Comparison of ENCODE assay signal across 16 cellular contexts in the genomic region with DNA sequence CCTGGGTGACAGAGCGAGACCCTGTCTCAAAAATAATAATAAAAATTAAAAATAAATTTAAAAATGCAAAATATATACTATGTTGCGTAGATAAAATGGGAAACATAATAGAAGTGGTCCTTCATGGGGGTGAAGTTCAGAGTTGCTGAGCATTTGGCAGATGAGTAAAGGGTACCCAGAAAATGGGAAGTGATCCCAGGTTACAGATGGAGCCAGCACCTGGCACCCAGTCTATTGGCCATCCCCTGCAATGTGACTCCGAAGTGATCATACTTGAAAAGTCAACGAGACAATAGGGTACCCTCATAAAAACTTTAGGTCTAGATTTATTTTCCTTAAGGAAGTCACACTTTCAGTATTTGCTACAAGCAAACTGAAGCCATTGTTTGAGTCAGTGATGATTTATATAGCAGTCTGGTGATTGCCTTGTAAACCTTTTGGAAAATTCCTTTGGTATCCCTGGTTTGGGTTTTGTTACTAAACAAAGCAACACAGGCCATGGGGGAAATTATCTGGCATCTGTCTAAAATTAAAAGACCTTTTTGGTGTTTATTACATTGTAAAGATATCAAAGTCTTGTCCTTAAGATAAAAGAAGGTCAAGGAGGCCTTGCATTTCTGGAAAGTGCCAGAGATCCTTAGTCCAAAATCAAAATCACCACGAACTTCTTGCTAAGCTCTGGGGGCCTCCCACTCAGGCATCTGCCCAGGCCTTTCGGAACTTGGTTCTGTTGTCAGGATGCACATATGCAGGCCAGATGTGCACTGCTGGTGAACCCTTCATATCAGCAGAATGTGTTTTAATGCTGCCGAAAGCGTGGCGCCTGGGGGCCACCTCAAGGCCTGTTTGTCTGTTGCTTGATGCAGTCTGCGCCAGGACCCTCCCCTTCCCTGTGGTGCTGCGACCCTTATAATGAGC. TPM values are rescaled to one million over a fixed set of nuclear protein-coding genes. Genes with fewer than 3 reads are reported as not detected.
DNase-seq lines count a peak whose midpoint lies in the region; ATAC-seq and TF ChIP-seq lines count a peak whose summit lies in the region.
"Had no signal": no experiment of that assay in that cellular context is flagged by ENCODE, and none has a peak within 500 bp of the region (broad histone marks: within the 10 kb centered on the region; RNA-seq: fewer than 3 reads in every experiment).

No MANE protein-coding gene starts in this region.

- H3K36me3 ChIP-seq in BE2C: peaks cover 30% of the 10 kb centered on the region
- H3K36me3 ChIP-seq in ovary: no peaks in the 10 kb centered on the region

- H3K9me3 ChIP-seq in BE2C (no peaks in the 10 kb centered on the region), ovary (no peaks in the 10 kb centered on the region)
- H3K9me3 ChIP-seq: neutrophil had no signal

- peaks cover 20 to 44% of the 10 kb centered on the region in 2 donors for H3K4me1 Mint-ChIP-seq in stimulated activated naive B cell treated with anti-CD40 and anti-IgM and Interleukin-4, amounts not matched to agents 10 μg/mL and 1 μg/mL and 100 μg/mL, for 72 hours

- no peak for TF ChIP-seq CTCF in BE2C (IDR thresholded peaks at IDR 0.05; ENCODE audit: low read depth, low read length)
- TF ChIP-seq CTCF in fibroblast of pulmonary artery (IDR thresholded peaks at IDR 0.05; ENCODE audit: low read length, missing control alignments): no peak
- no peak for TF ChIP-seq CTCF in ovary (IDR thresholded peaks at IDR 0.05)

- H3K4me3 Mint-ChIP-seq in stimulated activated naive B cell treated with anti-CD40 and anti-IgM and Interleukin-4, amounts not matched to agents 10 μg/mL and 1 μg/mL and 100 μg/mL, for 72 hours: no peak overlapping the region
- H3K4me3 Mint-ChIP-seq: activated CD4-positive, alpha-beta T cell treated with anti-CD3 and anti-CD28 coated beads for 36 hours; activated T-helper 1 cell treated with anti-CD3 and anti-CD28 coated beads, Interleukin-12 subunit alpha, Interleukin-12 subunit beta, Interleukin-2, Interleukin-4 antibody, amounts not matched to agents 30 ng/mL and 10 ng/mL and 1 ng/mL, durations not matched to agents 14 hours and 24 hours and 36 hours; CD8-positive, alpha-beta T cell had no signal

- H3K36me3 Mint-ChIP-seq in stimulated activated naive B cell treated with anti-CD40 and anti-IgM and Interleukin-4, amounts not matched to agents 10 μg/mL and 1 μg/mL and 100 μg/mL, for 72 hours: peaks cover 21 to 38% of the 10 kb centered on the region in 2 donors

- 20 to 27% (median 23%) methylated on average over 11 of the region's 11 CpGs for WGBS in ovary, 3 donors

- no peaks in the 10 kb centered on the region for H3K27me3 Mint-ChIP-seq in stimulated activated naive B cell treated with anti-CD40 and anti-IgM and Interleukin-4, amounts not matched to agents 10 μg/mL and 1 μg/mL and 100 μg/mL, for 72 hours
- H3K27me3 Mint-ChIP-seq: activated CD4-positive, alpha-beta T cell treated with anti-CD3 and anti-CD28 coated beads for 36 hours had no signal

- H3K27me3 ChIP-seq in BE2C (no peaks in the 10 kb centered on the region), ovary (no peaks in the 10 kb centered on the region)
- H3K27me3 ChIP-seq: foreskin keratinocyte, neutrophil had no signal

- no peak for TF ChIP-seq POLR2A in ovary (IDR thresholded peaks at IDR 0.05)

- H3K27ac Mint-ChIP-seq in stimulated activated naive B cell treated with anti-CD40 and anti-IgM and Interleukin-4, amounts not matched to agents 10 μg/mL and 1 μg/mL and 100 μg/mL, for 72 hours: no peak overlapping the region
- H3K27ac Mint-ChIP-seq: activated CD4-positive, alpha-beta T cell treated with anti-CD3 and anti-CD28 coated beads for 36 hours; activated T-helper 1 cell treated with anti-CD3 and anti-CD28 coated beads, Interleukin-12 subunit alpha, Interleukin-12 subunit beta, Interleukin-2, Interleukin-4 antibody, amounts not matched to agents 30 ng/mL and 10 ng/mL and 1 ng/mL, durations not matched to agents 14 hours and 24 hours and 36 hours had no signal

- intact Hi-C loops in ovary (cut with DNase I): no loop called here

- no peaks in the 10 kb centered on the region for H3K9me3 Mint-ChIP-seq in stimulated activated naive B cell treated with anti-CD40 and anti-IgM and Interleukin-4, amounts not matched to agents 10 μg/mL and 1 μg/mL and 100 μg/mL, for 72 hours
- H3K9me3 Mint-ChIP-seq: activated T-helper 1 cell treated with anti-CD3 and anti-CD28 coated beads, Interleukin-12 subunit alpha, Interleukin-12 subunit beta, Interleukin-2, Interleukin-4 antibody, amounts not matched to agents 30 ng/mL and 10 ng/mL and 1 ng/mL, durations not matched to agents 14 hours and 24 hours and 36 hours; CD8-positive, alpha-beta T cell had no signal

- peak; percentile 53 for DNase-seq in BE2C
- DNase-seq in RPMI7951 (ENCODE audit: low read depth): peak; percentile 87
- DNase-seq in fibroblast of pulmonary artery (ENCODE audit: low read depth): peak; percentile 39
- peak; percentile 65 to 81 (median 72) for DNase-seq in ovary
- no peak for DNase-seq in stimulated activated naive B cell treated with anti-CD40 and anti-IgM and Interleukin-4, amounts not matched to agents 10 μg/mL and 1 μg/mL and 100 μg/mL, for 72 hours
- no peak for DNase-seq in NCI-H146 (lab: John Stamatoyannopoulos, UW)
- DNase-seq in iPS-NIHi7 (ENCODE audit: extremely low spot score): no peak
- no peak for DNase-seq in NCI-H510A (lab: John Stamatoyannopoulos, UW)
- DNase-seq: activated CD4-positive, alpha-beta T cell treated with anti-CD3 and anti-CD28 coated beads for 36 hours; CD8-positive, alpha-beta T cell; foreskin keratinocyte; NCI-H1417; stimulated activated CD8-positive, alpha-beta memory T cell treated with anti-CD3 and anti-CD28 coated beads, Interleukin-4, amount 100 ng/mL, for 48 hours had no signal

- peak overlapping the region; percentile 3 to 63 for H3K27ac ChIP-seq in ovary
- H3K27ac ChIP-seq: foreskin keratinocyte, neutrophil had no signal

- peaks cover 14% of the 10 kb centered on the region for H3K4me1 ChIP-seq in BE2C
- peaks cover 40% of the 10 kb centered on the region for H3K4me1 ChIP-seq in ovary (ENCODE audit: insufficient read depth)
- H3K4me1 ChIP-seq: foreskin keratinocyte had no signal

- no peak overlapping the region for H3K4me3 ChIP-seq in BE2C (ENCODE audit: low read depth, low read length)
- H3K4me3 ChIP-seq in fibroblast of pulmonary artery (replicated peaks; ENCODE audit: low read depth, low read length): no peak overlapping the region
- no peak overlapping the region for H3K4me3 ChIP-seq in ovary

- TF ChIP-seq EP300 in ovary (IDR thresholded peaks at IDR 0.05): no peak

- no peak for ATAC-seq in stimulated activated naive B cell treated with anti-CD40 and anti-IgM and Interleukin-4, amounts not matched to agents 10 μg/mL and 1 μg/mL and 100 μg/mL, for 72 hours (replicated peaks)
- ATAC-seq: activated CD4-positive, alpha-beta T cell treated with anti-CD3 and anti-CD28 coated beads for 36 hours; CD8-positive, alpha-beta T cell; foreskin keratinocyte; HepG2 had no signal

RNA-seq across cellular contexts. Expression of gene SMARCB1, which starts 4.3 kb away (rescaled TPM):
- 526 TPM for polyA plus RNA-seq in BE2C (2012; ENCODE audit: insufficient read depth, insufficient read length, low read depth)
- total RNA-seq in RPMI7951 (2014; rRNA removed; shearing (Covaris generic)): 72.3 and 77.3 TPM in 2 replicates
- total RNA-seq in ovary: 100 to 1,000 TPM in 1 of 7 donors, 10 to 100 TPM in 6; 47.1 to 107 (median 87.3) TPM
- polyA plus RNA-seq in ovary: 10 to 100 TPM; 75.4 to 87.0 TPM

RNA-seq across cellular contexts. Expression of gene MMP11, which starts 18.4 kb away (rescaled TPM):
- polyA plus RNA-seq in BE2C (2012; ENCODE audit: insufficient read depth, insufficient read length, low read depth): 9.5 TPM
- 52.3 and 55.0 TPM in 2 replicates for total RNA-seq in RPMI7951 (2014; rRNA removed; shearing (Covaris generic))
- 10 to 100 TPM in 4 of 7 donors, 1 to 10 TPM in 3; 1.4 to 59.7 (median 12.1) TPM for total RNA-seq in ovary
- 10 to 100 TPM in 1 of 2 donors, 1 to 10 TPM in 1; 1.4 to 11.4 TPM for polyA plus RNA-seq in ovary

RNA-seq across cellular contexts. Expression of gene CHCHD10, which starts 23.3 kb away (rescaled TPM):
- 349 TPM for polyA plus RNA-seq in BE2C (2012; ENCODE audit: insufficient read depth, insufficient read length, low read depth)
- 1.8 and 13.9 TPM in 2 replicates for total RNA-seq in RPMI7951 (2014; rRNA removed; shearing (Covaris generic))
- total RNA-seq in ovary: 10 to 100 TPM in 6 of 7 donors, 1 to 10 TPM in 1; 2.7 to 40.5 (median 22.9) TPM
- polyA plus RNA-seq in ovary: 10 to 100 TPM; 17.6 to 20.1 TPM

RNA-seq across cellular contexts. Expression of gene C22orf15, which starts 28.3 kb away (rescaled TPM):
- 1.1 TPM for polyA plus RNA-seq in BE2C (2012; ENCODE audit: insufficient read depth, insufficient read length, low read depth)
- total RNA-seq in RPMI7951 (2014; rRNA removed; shearing (Covaris generic)): not detected in 2 replicates
- 1 to 10 TPM in 4 of 7 donors, under 1 TPM in 3; 0.48 to 6.5 (median 1.1) TPM for total RNA-seq in ovary
- under 1 TPM; 0.28 to 0.77 TPM for polyA plus RNA-seq in ovary
- total RNA-seq: HepG2 had no signal
- polyA plus RNA-seq: HepG2 had no signal

RNA-seq across cellular contexts. Expression of gene VPREB3, which starts 36.9 kb away (rescaled TPM):
- 1.8 TPM for polyA plus RNA-seq in BE2C (2012; ENCODE audit: insufficient read depth, insufficient read length, low read depth)
- total RNA-seq in RPMI7951 (2014; rRNA removed; shearing (Covaris generic)): not detected in 2 replicates
- 1 to 10 TPM in 1 of 7 donors, not detected in 6; 2.8 TPM for total RNA-seq in ovary
- polyA plus RNA-seq in ovary: not detected
- total RNA-seq: activated T-helper 1 cell treated with anti-CD3 and anti-CD28 coated beads, Interleukin-12 subunit alpha, Interleukin-12 subunit beta, Interleukin-2, Interleukin-4 antibody, amounts not matched to agents 30 ng/mL and 10 ng/mL and 1 ng/mL, durations not matched to agents 14 hours and 24 hours and 36 hours; foreskin keratinocyte; HepG2 had no signal
- polyA plus RNA-seq: foreskin keratinocyte had no signal

Comparison
In these comparisons a context has a peak if more than half of its experiments do, and no peak if none do; other contexts are left out.
1. DNase-seq: peak in BE2C (single experiment), RPMI7951 (single experiment), fibroblast of pulmonary artery (single experiment) and ovary (5 of 5); none in stimulated activated naive B cell treated with anti-CD40 and anti-IgM and Interleukin-4, amounts not matched to agents 10 μg/mL and 1 μg/mL and 100 μg/mL, for 72 hours (single experiment), NCI-H146 (single experiment), iPS-NIHi7 (single experiment) and NCI-H510A (single experiment).